Comparison of ENCODE assay signal across 16 cellular contexts in genomic region chr17:8066841-8067775, GRCh38. TPM values are rescaled to one million over a fixed set of nuclear protein-coding genes. Genes with fewer than 3 reads are reported as not detected.
"Had no signal": no experiment of that assay in that cellular context is flagged by ENCODE, and none has a peak within 500 bp of the region (broad histone marks: within the 10 kb centered on the region; RNA-seq: fewer than 3 reads in every experiment).

No MANE protein-coding gene starts in this region.

- H3K4me1 Mint-ChIP-seq: activated naive CD8-positive, alpha-beta T cell treated with anti-CD3 and anti-CD28 coated beads, Interleukin-2, amount 10 ng/mL, durations not matched to agents 7 days and 5 days had no signal

- H3K36me3 Mint-ChIP-seq: activated CD4-positive, alpha-beta memory T cell treated with anti-CD3 and anti-CD28 coated beads for 36 hours; activated naive CD8-positive, alpha-beta T cell treated with anti-CD3 and anti-CD28 coated beads, Interleukin-2, amount 10 ng/mL, durations not matched to agents 7 days and 5 days; naive thymus-derived CD8-positive, alpha-beta T cell had no signal

- DNase-seq: activated CD4-positive, alpha-beta memory T cell treated with anti-CD3 and anti-CD28 coated beads for 36 hours; activated CD4-positive, CD25-positive, alpha-beta regulatory T cell treated with anti-CD3 and anti-CD28 coated beads, Interleukin-2, amount 50 U/mL, for 72 hours; activated naive CD8-positive, alpha-beta T cell treated with anti-CD3 and anti-CD28 coated beads, Interleukin-2, amount 10 ng/mL, durations not matched to agents 7 days and 5 days; activated T-cell treated with anti-CD3 and anti-CD28 coated beads, Interleukin-2, amount 50 U/mL, for 72 hours; kidney glomerular epithelial cell; naive thymus-derived CD8-positive, alpha-beta T cell; psoas muscle; stimulated activated CD4-positive, alpha-beta T cell treated with anti-CD3 and anti-CD28 coated beads, Interleukin-1b, Interleukin-23, amount 100 ng/mL, for 48 hours; stimulated activated naive CD4-positive, alpha-beta T cell treated with Interleukin-2 at 50 U/mL for 16 hours; trophoblast cell had no signal

- ATAC-seq: activated T-cell treated with anti-CD3 and anti-CD28 coated beads, Interleukin-2, amount 50 U/mL, for 72 hours; gastroesophageal sphincter; naive thymus-derived CD8-positive, alpha-beta T cell; psoas muscle; right lobe of liver had no signal

- H3K36me3 ChIP-seq: ascending aorta, gastroesophageal sphincter, right lobe of liver had no signal

- H3K9me3 ChIP-seq: ascending aorta, gastroesophageal sphincter, mucosa of descending colon, psoas muscle, right lobe of liver had no signal

- H3K4me1 ChIP-seq: right lobe of liver had no signal

- H3K27ac ChIP-seq: ascending aorta, gastroesophageal sphincter, hepatocyte, psoas muscle, right lobe of liver had no signal

- H3K27ac Mint-ChIP-seq: activated CD4-positive, alpha-beta memory T cell treated with anti-CD3 and anti-CD28 coated beads for 36 hours; activated naive CD8-positive, alpha-beta T cell treated with anti-CD3 and anti-CD28 coated beads, Interleukin-2, amount 10 ng/mL, durations not matched to agents 7 days and 5 days; activated T-cell treated with anti-CD3 and anti-CD28 coated beads, Interleukin-2, amount 50 U/mL, for 72 hours had no signal

- H3K4me3 Mint-ChIP-seq: activated CD4-positive, alpha-beta memory T cell treated with anti-CD3 and anti-CD28 coated beads for 36 hours; activated naive CD8-positive, alpha-beta T cell treated with anti-CD3 and anti-CD28 coated beads, Interleukin-2, amount 10 ng/mL, durations not matched to agents 7 days and 5 days; activated T-cell treated with anti-CD3 and anti-CD28 coated beads, Interleukin-2, amount 50 U/mL, for 72 hours; naive thymus-derived CD8-positive, alpha-beta T cell had no signal

- H3K4me3 ChIP-seq: ascending aorta, gastroesophageal sphincter, hepatocyte, mucosa of descending colon, psoas muscle, right lobe of liver had no signal

- H3K9me3 Mint-ChIP-seq: activated CD4-positive, alpha-beta memory T cell treated with anti-CD3 and anti-CD28 coated beads for 36 hours; activated naive CD8-positive, alpha-beta T cell treated with anti-CD3 and anti-CD28 coated beads, Interleukin-2, amount 10 ng/mL, durations not matched to agents 7 days and 5 days; activated T-cell treated with anti-CD3 and anti-CD28 coated beads, Interleukin-2, amount 50 U/mL, for 72 hours; naive thymus-derived CD8-positive, alpha-beta T cell had no signal

RNA-seq across cellular contexts. Expression of gene ALOX12B, which starts 20.4 kb away (rescaled TPM):
- total RNA-seq: ascending aorta; psoas muscle; right lobe of liver; T-helper 2 cell treated with Interferon-gamma antibody and Interleukin-4, amounts not matched to agents 100 ng/mL and 5 ng/mL, for 36 hours had no signal

RNA-seq across cellular contexts. Expression of gene ALOX15B, which starts 28.2 kb away (rescaled TPM):
- total RNA-seq: activated CD4-positive, alpha-beta memory T cell treated with anti-CD3 and anti-CD28 coated beads for 36 hours; activated naive CD8-positive, alpha-beta T cell treated with anti-CD3 and anti-CD28 coated beads, Interleukin-2, amount 10 ng/mL, durations not matched to agents 7 days and 5 days; naive thymus-derived CD8-positive, alpha-beta T cell; T-helper 2 cell treated with Interferon-gamma antibody and Interleukin-4, amounts not matched to agents 100 ng/mL and 5 ng/mL, for 36 hours had no signal

RNA-seq across cellular contexts. Expression of gene ALOXE3, which starts 51.2 kb away (rescaled TPM):
- total RNA-seq: activated naive CD8-positive, alpha-beta T cell treated with anti-CD3 and anti-CD28 coated beads, Interleukin-2, amount 10 ng/mL, durations not matched to agents 7 days and 5 days; activated T-cell treated with anti-CD3 and anti-CD28 coated beads, Interleukin-2, amount 50 U/mL, for 72 hours; ascending aorta; mucosa of descending colon; psoas muscle; right lobe of liver; T-helper 2 cell treated with Interferon-gamma antibody and Interleukin-4, amounts not matched to agents 100 ng/mL and 5 ng/mL, for 36 hours had no signal

RNA-seq across cellular contexts. Expression of gene HES7, which starts 56.8 kb away (rescaled TPM):
- total RNA-seq: ascending aorta, hepatocyte, right lobe of liver had no signal
